ENCODE assay signal across 8 cellular contexts in the genomic region with DNA sequence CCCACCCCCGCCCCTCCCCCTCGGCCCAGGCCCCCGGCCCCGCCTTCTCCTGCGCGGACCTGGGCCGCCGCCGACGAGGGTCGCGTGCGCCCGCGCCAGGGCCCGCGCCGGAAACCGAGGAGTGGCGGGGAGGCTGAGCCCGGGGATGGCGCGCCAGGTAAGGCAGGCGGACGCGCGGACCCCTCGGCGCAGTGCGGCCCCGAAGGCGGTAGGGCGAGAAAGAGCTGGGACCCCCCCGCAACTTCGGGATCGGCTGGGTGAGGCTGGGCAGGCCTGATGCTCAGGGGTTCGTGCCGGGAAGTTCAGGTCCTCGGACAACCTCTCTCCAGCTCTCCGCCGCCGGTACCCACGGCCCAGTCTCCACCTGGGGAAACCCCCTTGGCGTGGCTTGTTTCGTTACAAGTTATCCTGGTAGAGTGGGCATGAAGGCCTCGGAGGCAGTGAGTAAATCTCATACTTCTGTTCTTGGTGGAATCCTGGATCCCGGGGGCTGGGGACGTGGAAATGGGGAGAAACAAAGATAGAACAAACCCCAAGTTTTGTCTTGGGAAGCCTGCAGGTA. TPM values are rescaled to one million over a fixed set of nuclear protein-coding genes. Genes with fewer than 3 reads are reported as not detected.
A peak's percentile ranks its signal among the peaks of the same experiment; 100 is the strongest.
DNase-seq lines count a peak whose midpoint lies in the region; ATAC-seq, FAIRE-seq and TF ChIP-seq lines count a peak whose summit lies in the region.

No MANE protein-coding gene starts in this region.

- H3K27ac Mint-ChIP-seq in stimulated activated naive CD8-positive, alpha-beta T cell treated with anti-CD3 and anti-CD28 coated beads, Interleukin-15, amount 100 ng/mL, for 72 hours, result peak overlapping the region; percentile 68 to 94

- H2AFZ ChIP-seq in K562 (ENCODE audit: low read depth, low read length), result peak overlapping the region; percentile 86

- TF ChIP-seq CTCF in K562 (IDR thresholded peaks at IDR 0.05 in 2 of 3, conservative IDR thresholded peaks at IDR 0.05 in 1 of 3; ENCODE audit: insufficient read depth in 2 of 3, low read depth in 1 of 3, low read length in 3 of 3) (no peak), lung (IDR thresholded peaks at IDR 0.05; ENCODE audit: control extremely low read depth, extremely low read depth) (no peak)

- peak overlapping the region; percentile 87 for H3K4me3 Mint-ChIP-seq in stimulated activated naive CD8-positive, alpha-beta T cell treated with anti-CD3 and anti-CD28 coated beads, Interleukin-15, amount 100 ng/mL, for 72 hours

- TF ChIP-seq EP300 in K562 (IDR thresholded peaks at IDR 0.05; ENCODE audit: low read length), result no peak

- TF ChIP-seq RAD21 in K562 (CRISPR knock-in tag; conservative IDR thresholded peaks at IDR 0.05 in 1 of 2, IDR thresholded peaks at IDR 0.05 in 1 of 2), result no peak

- H3K4me1 ChIP-seq in K562 (replicated peaks in 1 of 2; ENCODE audit: control insufficient read depth in 2 of 2, insufficient read depth in 2 of 2, low read length in 2 of 2) (peaks cover 38 to 57% of the 10 kb centered on the region in 2 experiments), lung (ENCODE audit: control insufficient read depth in 2 of 2, insufficient read depth in 2 of 2, low read length in 2 of 2) (peaks cover 0 to 17% of the 10 kb centered on the region in 2 donors)

- FAIRE-seq in K562 (lab: Jason Lieb, UNC), result no peak

- TSS peak; percentile 67 for BruUV-seq in K562 (replicated peaks; lab: Mats Ljungman, UMichigan)

- peaks cover 28% of the 10 kb centered on the region for H3K79me2 ChIP-seq in K562 (ENCODE audit: control insufficient read depth, insufficient read depth, low read length)

- in situ Hi-C loops in K562 (cut with MboI), result no loop called here
- in situ Hi-C loops in KBM-7 (cut with MboI; ENCODE audit: low pct_unique_long_range_greater_than_20kb, low sequenced_read_pairs), result no loop called here

- H3K4me1 Mint-ChIP-seq in stimulated activated naive CD8-positive, alpha-beta T cell treated with anti-CD3 and anti-CD28 coated beads, Interleukin-15, amount 100 ng/mL, for 72 hours, result peaks cover 61% of the 10 kb centered on the region

- H3K27me3 ChIP-seq in MG63 (no peaks in the 10 kb centered on the region), K562 (ENCODE audit: control insufficient read depth in 2 of 2, insufficient read depth in 2 of 2, low read length in 2 of 2) (no peaks in the 10 kb centered on the region), lung (ENCODE audit: control insufficient read depth, insufficient read depth) (no peaks in the 10 kb centered on the region)

- H3K9me3 Mint-ChIP-seq in stimulated activated naive CD8-positive, alpha-beta T cell treated with anti-CD3 and anti-CD28 coated beads, Interleukin-15, amount 100 ng/mL, for 72 hours, result peaks cover 12 to 23% of the 10 kb centered on the region in 2 donors

- ATAC-seq in GM21528 (IDR thresholded peaks at IDR 0.05; ENCODE audit: low FRiP score, unreplicated experiment), result peak; percentile 21
- no peak for ATAC-seq in K562
- ATAC-seq in lung (ENCODE audit: insufficient read depth, low FRiP score), result no peak
- ATAC-seq in stimulated activated naive CD8-positive, alpha-beta T cell treated with anti-CD3 and anti-CD28 coated beads, Interleukin-15, amount 100 ng/mL, for 72 hours, result peak; percentile 37

- 1% methylated on average over 38 of the region's 48 CpGs for WGBS in K562 (ENCODE audit: insufficient coverage, low coverage, missing lambda C conversion rate)
- WGBS in lung, 2 donors, result 2 to 3% methylated on average over 26 to 48 of the region's 48 CpGs

- H3K36me3 ChIP-seq in MG63, result no peaks in the 10 kb centered on the region
- H3K36me3 ChIP-seq in K562 (ENCODE audit: control insufficient read depth, insufficient read depth, low read length), result peaks cover 8% of the 10 kb centered on the region; the same call in 2 of the 3 replicates
- H3K36me3 ChIP-seq in lung (ENCODE audit: control insufficient read depth in 2 of 2, insufficient read depth in 2 of 2, low read length in 2 of 2), result peaks cover 0 to 2% of the 10 kb centered on the region in 2 donors

- H3K9ac ChIP-seq in K562 (ENCODE audit: insufficient read depth in 1 of 2, low read depth in 2 of 2, low read length in 2 of 2), result peak overlapping the region; percentile 76 to 94

- peak overlapping the region; percentile 92 for H3K4me2 ChIP-seq in K562 (ENCODE audit: insufficient read depth, low read length)

- DNase-seq in Ammon's horn (ENCODE audit: low spot score), result peak; percentile 40
- no peak for DNase-seq in MG63
- no peak for DNase-seq in K562 (ENCODE audit: extremely low read depth in 1 of 4, low spot score in 3 of 4)
- DNase-seq in lung (ENCODE audit: low spot score), result peak; percentile 31
- no peak for DNase-seq in stimulated activated naive CD8-positive, alpha-beta T cell treated with anti-CD3 and anti-CD28 coated beads, Interleukin-15, amount 100 ng/mL, for 72 hours
- no peak for DNase-seq in KBM-7
- no peak for DNase-seq in NCI-H2171 (lab: John Stamatoyannopoulos, UW)

- intact Hi-C loops in K562 (cut with micrococcal nuclease), result loop anchor here (2.0 kb wide), 1 partner anchor 664 kb away; the partner anchor contains the start of gene ZNF775

- peak overlapping the region; percentile 54 for H3K4me3 ChIP-seq in MG63
- H3K4me3 ChIP-seq in K562, result peak overlapping the region; percentile 60
- peak overlapping the region; percentile 76 for H3K4me3 ChIP-seq in lung

- POLR2A ChIA-PET in K562 (lab: Yijun Ruan, JAX), result interaction anchor here (0.6 to 1.8 kb wide), 3 partner anchors 11 to 19 kb away, joined by 3 to 4 read pairs (median 3); no protein-coding TSS in a partner anchor

- H3K9me1 ChIP-seq in K562 (ENCODE audit: control insufficient read depth, insufficient read depth, low read length), result peaks cover 3% of the 10 kb centered on the region

- H3K27me3 Mint-ChIP-seq in stimulated activated naive CD8-positive, alpha-beta T cell treated with anti-CD3 and anti-CD28 coated beads, Interleukin-15, amount 100 ng/mL, for 72 hours, result peaks cover 8% of the 10 kb centered on the region

- peak overlapping the region; percentile 56 for H3K27ac ChIP-seq in K562 (ENCODE audit: extremely low read depth, low read depth, low read length)
- H3K27ac ChIP-seq in lung (ENCODE audit: low read depth in 1 of 2, low read length in 1 of 2), result peak overlapping the region; percentile 60 to 73

- no peak; the same call in 1 of the 2 replicates for TF ChIP-seq POLR2A in K562 (conservative IDR thresholded peaks at IDR 0.05)

- H4K20me1 ChIP-seq in K562 (replicated peaks; ENCODE audit: control insufficient read depth, insufficient read depth, low read length), result peaks cover under 1% of the 10 kb centered on the region

- peaks cover 8% of the 10 kb centered on the region for H3K9me3 ChIP-seq in MG63
- H3K9me3 ChIP-seq in K562 (replicated peaks; ENCODE audit: control insufficient read depth, insufficient read depth, low read depth, low read length), result peaks cover 11% of the 10 kb centered on the region; the same call in 1 of the 2 replicates
- H3K9me3 ChIP-seq in lung (ENCODE audit: control insufficient read depth in 2 of 2, insufficient read depth in 1 of 2, low read length in 1 of 2), result peaks cover 0 to 3% of the 10 kb centered on the region in 2 donors

- CTCF ChIA-PET in K562 (lab: Yijun Ruan, JAX; ENCODE audit: low intra/inter-chr PET ratio), result no interaction called here

TF ChIP-seq in K562, 482 proteins besides CTCF, POLR2A, EP300 and RAD21 (continues in another document):
- peak; percentile 5 for TF ChIP-seq ZFP36 (IDR thresholded peaks at IDR 0.05; ENCODE audit: low read depth, low read length, partially characterized antibody)
- no peak for TF ChIP-seq ZNF253 (CRISPR knock-in tag; conservative IDR thresholded peaks at IDR 0.05)
- TF ChIP-seq, protein P1, sequence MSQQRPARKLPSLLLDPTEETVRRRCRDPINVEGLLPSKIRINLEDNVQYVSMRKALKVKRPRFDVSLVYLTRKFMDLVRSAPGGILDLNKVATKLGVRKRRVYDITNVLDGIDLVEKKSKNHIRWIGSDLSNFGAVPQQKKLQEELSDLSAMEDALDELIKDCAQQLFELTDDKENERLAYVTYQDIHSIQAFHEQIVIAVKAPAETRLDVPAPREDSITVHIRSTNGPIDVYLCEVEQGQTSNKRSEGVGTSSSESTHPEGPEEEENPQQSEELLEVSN (IDR thresholded peaks at IDR 0.05; ENCODE audit: borderline replicate concordance in 1 of 2, extremely low read depth in 1 of 2, insufficient read depth in 1 of 2, insufficient read length in 1 of 2, low read depth in 1 of 2, low read length in 1 of 2, poor library complexity in 1 of 2, severe bottlenecking in 1 of 2), result peak in 1 of 2 experiments; percentile 81

RNA-seq across cellular contexts. Expression of gene ZNF467, which starts 58.4 kb away (rescaled TPM):
- total RNA-seq in MG63 (2014; rRNA removed; shearing (Covaris generic); ENCODE audit: low replicate concordance), result not detected in 2 replicates
- total RNA-seq in K562 (2011; cell fraction: chromatin; rRNA removed; ENCODE audit: low replicate concordance), result 3.6 and 10.3 TPM in 2 replicates
- total RNA-seq in K562 (2011; cell fraction: nucleolus; rRNA removed), result 7.6 and 11.7 TPM in 2 replicates
- 5.1 and 5.6 TPM in 2 replicates for total RNA-seq in K562 (2011; cell fraction: nucleoplasm; rRNA removed)
- total RNA-seq in K562 (2014; rRNA removed) (2.8 and 4.6 TPM in 2 replicates), K562 (2014; rRNA removed; fragmentation: Illumina TruSeq; extraction: Trizol) (0.80 and 1.3 TPM in 2 replicates), K562 (2015; rRNA removed; fragmentation: Illumina TruSeq; extraction: Trizol) (1.6 and 2.0 TPM in 2 replicates), K562 (2021) (14.2 and 16.2 TPM in 2 replicates), lung (10 to 100 TPM in 1 of 2 donors, 1 to 10 TPM in 1; 9.8 to 27.2 TPM)
- polyA plus RNA-seq in K562 (2011; rRNA removed) (2.4 and 3.9 TPM in 2 replicates), K562 (2014; fragmentation: Illumina TruSeq; extraction: Trizol) (1.7 and 3.2 TPM in 2 replicates), K562 (2014; fragmentation: Nextera tagmentation; extraction: Ambion mirVana) (under 1 TPM; 0.32 to 0.42 TPM), K562 (2014; rRNA removed) (6.6 and 8.3 TPM in 2 replicates), lung (10 to 100 TPM; 11.2 to 18.6 TPM)
- 3.2 and 8.5 TPM in 2 replicates for polyA plus RNA-seq in K562 (2011; cell fraction: cytosol; rRNA removed)
- polyA plus RNA-seq in K562 (2011; cell fraction: nucleus; rRNA removed), result 17.0 and 31.8 TPM in 2 replicates
- polyA plus RNA-seq in K562 (2012), result 15.3 and 17.0 TPM in 2 replicates
- 0.60 and 1.1 TPM in 2 replicates for polyA minus RNA-seq in K562 (2011; rRNA and poly(A)+ RNA removed)
- polyA minus RNA-seq in K562 (2011; cell fraction: cytosol; rRNA and poly(A)+ RNA removed), result 7.6 and 15.2 TPM in 2 replicates
- 3.4 and 4.0 TPM in 2 replicates for polyA minus RNA-seq in K562 (2011; cell fraction: nucleus; rRNA and poly(A)+ RNA removed)

Comparison
In these comparisons a context has a peak if more than half of its experiments do, and no peak if none do; other contexts are left out.
1. DNase-seq: peak in Ammon's horn (single experiment) and lung (single experiment); none in MG63 (single experiment), K562 (0 of 4), stimulated activated naive CD8-positive, alpha-beta T cell treated with anti-CD3 and anti-CD28 coated beads, Interleukin-15, amount 100 ng/mL, for 72 hours (0 of 2), KBM-7 (single experiment) and NCI-H2171 (single experiment).
2. ATAC-seq: peak in GM21528 (single experiment) and stimulated activated naive CD8-positive, alpha-beta T cell treated with anti-CD3 and anti-CD28 coated beads, Interleukin-15, amount 100 ng/mL, for 72 hours (single experiment); none in K562 (single experiment) and lung (single experiment).
3. Peak in every context shown above with its lines, with median percentiles within 50 percentile points of each other: H3K4me3 ChIP-seq.